Comparison of ENCODE assay signal across 9 cellular contexts in the genomic region with DNA sequence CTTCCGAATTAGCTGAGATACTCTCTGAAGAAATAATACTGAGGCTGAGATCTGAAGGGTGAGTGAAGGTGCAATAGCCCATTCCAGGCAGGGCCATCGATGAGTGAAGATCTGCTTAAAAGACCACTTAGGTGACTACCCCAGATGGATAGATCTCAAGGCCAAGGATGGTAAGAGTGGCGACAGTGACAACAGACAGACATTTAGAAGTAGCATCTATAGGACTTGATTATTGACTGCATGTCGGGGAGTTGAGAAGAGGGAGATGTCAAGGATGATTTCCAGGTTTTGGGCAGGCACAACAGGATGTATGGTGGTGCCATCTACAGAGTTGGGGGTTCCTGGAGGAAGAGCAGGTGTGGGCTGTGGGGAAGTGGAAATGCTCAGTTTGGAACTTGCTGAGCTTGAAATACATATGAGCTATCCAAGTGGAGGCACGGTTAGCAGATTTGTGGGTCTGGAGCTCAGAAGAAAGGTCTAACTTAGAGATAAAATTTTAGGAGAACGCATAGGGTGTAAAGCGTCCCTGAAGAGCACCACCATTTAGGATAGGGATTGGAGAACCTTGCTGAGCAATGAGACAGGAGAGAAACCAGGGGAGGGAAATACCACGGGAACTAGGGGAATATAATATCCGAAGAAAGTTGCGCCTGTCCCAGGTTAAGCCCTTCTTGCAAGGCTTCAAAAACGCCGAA. TPM values are rescaled to one million over a fixed set of nuclear protein-coding genes. Genes with fewer than 3 reads are reported as not detected.
DNase-seq lines count a peak whose midpoint lies in the region; ATAC-seq and TF ChIP-seq lines count a peak whose summit lies in the region.
"Had no signal": no experiment of that assay in that cellular context is flagged by ENCODE, and none has a peak within 500 bp of the region (broad histone marks: within the 10 kb centered on the region; RNA-seq: fewer than 3 reads in every experiment).

No MANE protein-coding gene starts in this region.

- H3K9ac ChIP-seq in PC-3 (ENCODE audit: low read length): peak overlapping the region; percentile 98

- peak overlapping the region; percentile 97 for H2AFZ ChIP-seq in PC-3 (ENCODE audit: low read length)

- H4K20me1 ChIP-seq in PC-3 (ENCODE audit: low read length): no peaks in the 10 kb centered on the region

- H3K4me1 ChIP-seq in PC-3 (ENCODE audit: insufficient read depth, low read length) (peaks cover 5% of the 10 kb centered on the region), right lobe of liver (peaks cover 0 to 14% (median 0%) of the 10 kb centered on the region in 4 donors), tibial artery (peaks cover 0 to 40% (median 11%) of the 10 kb centered on the region in 4 donors)

- peak overlapping the region; percentile 83 for H3K27ac ChIP-seq in PC-3 (ENCODE audit: low read length)
- H3K27ac ChIP-seq in right lobe of liver: peak overlapping the region; percentile 97 to 99 (median 98)
- H3K27ac ChIP-seq in tibial artery: peak overlapping the region; percentile 93 to 95

- H3K9me2 ChIP-seq in PC-3 (replicated peaks; ENCODE audit: low read length): no peaks in the 10 kb centered on the region

- H3K27me3 ChIP-seq in PC-3 (ENCODE audit: low read length) (no peaks in the 10 kb centered on the region), right lobe of liver (no peaks in the 10 kb centered on the region), tibial artery (no peaks in the 10 kb centered on the region)

- peak; percentile 0 for ATAC-seq in GM21619 (IDR thresholded peaks at IDR 0.05; ENCODE audit: unreplicated experiment)
- ATAC-seq in PC-3: peak; percentile 52
- ATAC-seq in right lobe of liver: peak; percentile 41 to 60 (median 53)

- H3F3A ChIP-seq in PC-3 (ENCODE audit: low read length, unreplicated experiment): no peaks in the 10 kb centered on the region

- intact Hi-C loops in PC-3 (cut with micrococcal nuclease): loop anchor here (2.0 kb wide), 1 partner anchor 28 kb away; the partner anchor contains the start of gene ANKRD37
- intact Hi-C loops in right lobe of liver (cut with DNase I): no loop called here
- intact Hi-C loops in tibial artery (cut with DNase I; ENCODE audit: low total_unique reads): no loop called here

- WGBS in right lobe of liver (ENCODE audit: insufficient coverage, low coverage, low lambda C conversion rate, missing lambda C conversion rate): 20% methylated on average over 12 of the region's 12 CpGs

- DNase-seq in COR-L47 (lab: John Stamatoyannopoulos, UW) (peak; percentile 30), PC-3 (no peak), choroid plexus epithelial cell (ENCODE audit: low read depth) (peak; percentile 54), right lobe of liver (no peak), tibial artery (no peak), NCI-H1092 (lab: John Stamatoyannopoulos, UW) (no peak), 8988T (no peak)

- H3K9me3 ChIP-seq in PC-3 (ENCODE audit: low read length) (no peaks in the 10 kb centered on the region), right lobe of liver (no peaks in the 10 kb centered on the region), tibial artery (no peaks in the 10 kb centered on the region)

- H3K4me3 ChIP-seq in PC-3 (ENCODE audit: low read length) (peak overlapping the region; percentile 95), choroid plexus epithelial cell (ENCODE audit: low read depth, low read length) (peak overlapping the region; percentile 94), right lobe of liver (peak overlapping the region; percentile 71 to 91 (median 81)), tibial artery (peak overlapping the region; percentile 70 to 77)

- H3K79me2 ChIP-seq in PC-3 (ENCODE audit: low read length): peaks cover 22% of the 10 kb centered on the region

- TF ChIP-seq CTCF in PC-3 (conservative IDR thresholded peaks at IDR 0.05; ENCODE audit: low read depth, low read length) (no peak), choroid plexus epithelial cell (conservative IDR thresholded peaks at IDR 0.05; ENCODE audit: low read depth, low read length) (no peak), right lobe of liver (IDR thresholded peaks at IDR 0.05) (no peak), tibial artery (IDR thresholded peaks at IDR 0.05) (no peak)

- TSS peak; percentile 56 for BruUV-seq in PC-3 (replicated peaks; lab: Mats Ljungman, UMichigan)

- H3K36me3 ChIP-seq in PC-3 (ENCODE audit: low read depth, low read length) (no peaks in the 10 kb centered on the region), right lobe of liver (no peaks in the 10 kb centered on the region), tibial artery (peaks cover 0 to 8% (median 0%) of the 10 kb centered on the region in 3 donors)

- POLR2A ChIA-PET in PC-3 (lab: Charles Lee; ENCODE audit: unreplicated experiment): interaction anchor here (0.6 to 1.0 kb wide), 4 partner anchors 14 to 119 kb away, joined by 3 to 5 read pairs (median 4); partner anchors contain the start of gene ANKRD37

- CTCF ChIA-PET in PC-3 (lab: Charles Lee): interaction anchor here (1.0 kb wide), 1 partner anchor 173 kb away, joined by 3 read pairs; no protein-coding TSS in a partner anchor

- peak overlapping the region; percentile 87 for H3K4me2 ChIP-seq in PC-3 (ENCODE audit: low read length)

- TF ChIP-seq POLR2A in right lobe of liver (IDR thresholded peaks at IDR 0.05): no peak

RNA-seq across cellular contexts. Expression of gene UFSP2, which starts 0.7 kb away (rescaled TPM):
- total RNA-seq in PC-3 (2014; rRNA removed) (24.6 and 27.0 TPM in 2 replicates), right lobe of liver (10 to 100 TPM; 12.8 to 17.6 (median 14.0) TPM)

RNA-seq across cellular contexts. Expression of gene ANKRD37, which starts 28.4 kb away (rescaled TPM):
- total RNA-seq in PC-3 (2014; rRNA removed) (11.2 and 18.7 TPM in 2 replicates), right lobe of liver (10 to 100 TPM in 2 of 6 experiments, 1 to 10 TPM in 4; 3.9 to 19.0 (median 6.0) TPM)

RNA-seq across cellular contexts. Expression of gene LRP2BP, which starts 29.3 kb away (rescaled TPM):
- total RNA-seq in PC-3 (2014; rRNA removed) (0.40 and 0.44 TPM in 2 replicates), right lobe of liver (under 1 TPM; 0.19 to 0.37 (median 0.27) TPM)

RNA-seq across cellular contexts. Expression of gene CCDC110, which starts 46.5 kb away (rescaled TPM):
- total RNA-seq in PC-3 (2014; rRNA removed) (0.62 TPM in 1 of 2 replicates, not detected in the other), right lobe of liver (1 to 10 TPM in 1 of 6 experiments, under 1 TPM in 5; 0.39 to 1.4 (median 0.46) TPM)
- total RNA-seq: T-helper 1 cell treated with Interleukin-12 subunit alpha and Interleukin-12 subunit beta and Interleukin-4 antibody, amounts not matched to agents 30 ng/mL and 1 ng/mL, for 36 hours had no signal

Comparison
In these comparisons a context has a peak if more than half of its experiments do, and no peak if none do; other contexts are left out.
1. DNase-seq: peak in COR-L47 (single experiment) and choroid plexus epithelial cell (single experiment); none in PC-3 (single experiment), right lobe of liver (0 of 3), tibial artery (0 of 2), NCI-H1092 (single experiment) and 8988T (single experiment).
2. ATAC-seq: peak in every context shown above with its lines; median percentile 53 in right lobe of liver; 52 in PC-3; 0 in GM21619.
3. Peak in every context shown above with its lines, with median percentiles within 50 percentile points of each other: H3K27ac ChIP-seq and H3K4me3 ChIP-seq.